ENCODE assay signal across 12 cellular contexts in the genomic region with DNA sequence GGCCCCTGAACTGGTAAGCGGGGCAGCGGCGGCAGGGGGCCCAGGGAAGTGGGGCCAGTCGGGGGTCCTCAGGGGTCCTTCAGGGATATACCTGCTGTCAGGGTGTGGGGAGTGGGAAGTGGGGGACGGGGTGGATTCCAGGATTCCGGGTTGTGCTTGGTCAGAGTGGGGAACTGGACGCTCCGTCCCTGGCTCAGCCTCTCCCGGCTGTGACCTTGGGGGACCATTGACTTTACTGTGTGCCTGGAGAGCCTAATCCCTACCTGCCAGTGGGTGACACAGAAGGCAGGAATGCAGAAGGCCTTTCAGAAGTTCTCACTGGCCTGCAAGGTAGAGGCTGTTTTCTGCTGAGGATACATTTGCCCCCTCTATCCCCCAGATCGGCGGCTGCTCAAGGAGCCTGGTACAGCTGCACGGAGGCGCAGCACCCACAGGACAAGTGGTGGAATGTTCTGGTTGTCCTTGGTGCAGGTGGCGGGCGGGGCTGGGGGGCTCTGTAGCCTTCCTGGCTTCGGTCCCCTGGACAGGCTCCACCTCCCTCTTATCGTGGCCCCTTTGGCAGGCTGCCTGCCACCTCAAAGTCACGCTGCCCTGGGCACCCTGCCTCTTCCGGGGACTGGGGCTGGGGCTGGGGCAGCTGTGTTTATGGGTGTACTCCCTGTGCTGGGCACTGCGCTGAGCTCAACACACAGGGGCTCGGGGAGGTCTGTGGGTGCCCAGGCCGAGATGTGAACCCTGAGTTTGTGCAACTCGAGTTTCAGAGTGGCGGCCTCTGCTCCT. TPM values are rescaled to one million over a fixed set of nuclear protein-coding genes. Genes with fewer than 3 reads are reported as not detected.
DNase-seq lines count a peak whose midpoint lies in the region; ATAC-seq and TF ChIP-seq lines count a peak whose summit lies in the region.
"Had no signal": no experiment of that assay in that cellular context is flagged by ENCODE, and none has a peak within 500 bp of the region (broad histone marks: within the 10 kb centered on the region; RNA-seq: fewer than 3 reads in every experiment).

No MANE protein-coding gene starts in this region.

- no peak overlapping the region for H3K4ac ChIP-seq in mesenchymal stem cell (ENCODE audit: low read depth in 1 of 2, low read length in 2 of 2)

- POLR2A ChIA-PET in CD4-positive, alpha-beta T cell (lab: Charles Lee): interaction anchor here (4.7 kb wide), 1 partner anchor 18 kb away, joined by 36 read pairs; the partner anchor contains the start of genes KCNQ1 and TRPM5
- POLR2A ChIA-PET in naive thymus-derived CD4-positive, alpha-beta T cell (lab: Charles Lee): no interaction called here

- no peak for ATAC-seq in CD4-positive, alpha-beta T cell (ENCODE audit: poor library complexity)
- ATAC-seq in naive thymus-derived CD4-positive, alpha-beta T cell: no peak
- no peak for ATAC-seq in HG02840 (IDR thresholded peaks at IDR 0.05; ENCODE audit: low FRiP score, unreplicated experiment)

- no peak overlapping the region for H2BK120ac ChIP-seq in mesenchymal stem cell (ENCODE audit: low read depth, low read length)

- CTCF ChIA-PET in CD4-positive, alpha-beta T cell (lab: Charles Lee): no interaction called here
- CTCF ChIA-PET in naive thymus-derived CD4-positive, alpha-beta T cell (lab: Charles Lee): interaction anchor here (1.0 kb wide), 1 partner anchor 64 kb away, joined by 3 read pairs; no protein-coding TSS in a partner anchor

- no peaks in the 10 kb centered on the region for H3K9me3 ChIP-seq in CD4-positive, alpha-beta T cell (ENCODE audit: control insufficient read depth, low read length)
- no peaks in the 10 kb centered on the region for H3K9me3 ChIP-seq in naive thymus-derived CD4-positive, alpha-beta T cell (ENCODE audit: control insufficient read depth in 2 of 3, low read length in 3 of 3)
- H3K9me3 ChIP-seq in mesenchymal stem cell (ENCODE audit: control insufficient read depth, low read length): no peaks in the 10 kb centered on the region
- H3K9me3 ChIP-seq: breast epithelium had no signal

- H3K23ac ChIP-seq in mesenchymal stem cell (ENCODE audit: low read length in 2 of 2): no peak overlapping the region

- no peaks in the 10 kb centered on the region for H3K27me3 Mint-ChIP-seq in CD4-positive, alpha-beta T cell
- no peaks in the 10 kb centered on the region for H3K27me3 Mint-ChIP-seq in naive thymus-derived CD4-positive, alpha-beta T cell

- no peak overlapping the region for H2BK12ac ChIP-seq in mesenchymal stem cell (ENCODE audit: low read length in 2 of 2)

- TF ChIP-seq CTCF in CD4-positive, alpha-beta T cell (IDR thresholded peaks at IDR 0.05): no peak
- no peak for TF ChIP-seq CTCF in KMS-11 (conservative IDR thresholded peaks at IDR 0.05; ENCODE audit: low read depth, low read length)

- no peak overlapping the region for H2AK5ac ChIP-seq in mesenchymal stem cell (ENCODE audit: low read length, severe bottlenecking)

- H3K4me3 ChIP-seq in KMS-11 (IDR thresholded peaks at IDR 0.05; ENCODE audit: insufficient read depth, low read depth, low read length) (no peak overlapping the region), mesenchymal stem cell (ENCODE audit: insufficient read depth in 1 of 2, low read depth in 1 of 2, low read length in 2 of 2) (no peak overlapping the region)
- H3K4me3 ChIP-seq in naive thymus-derived CD4-positive, alpha-beta T cell (ENCODE audit: low read length): no peak overlapping the region
- H3K4me3 ChIP-seq: breast epithelium had no signal

- H3K27ac Mint-ChIP-seq in CD4-positive, alpha-beta T cell: peak overlapping the region; percentile 42
- peak overlapping the region in 6 of 9 donors; percentile 25 to 67 (median 55) for H3K27ac Mint-ChIP-seq in naive thymus-derived CD4-positive, alpha-beta T cell

- H2BK5ac ChIP-seq in mesenchymal stem cell (ENCODE audit: low read depth, low read length, poor library complexity, severe bottlenecking): no peak overlapping the region

- intact Hi-C loops in CD4-positive, alpha-beta T cell (cut with DNase I, micrococcal nuclease): no loop called here
- intact Hi-C loops in naive thymus-derived CD4-positive, alpha-beta T cell (cut with micrococcal nuclease): no loop called here

- no peak overlapping the region for H3K18ac ChIP-seq in mesenchymal stem cell (ENCODE audit: low read depth in 1 of 2, low read length in 2 of 2)

- H3K36me3 Mint-ChIP-seq in CD4-positive, alpha-beta T cell (ENCODE audit: low read depth): peaks cover 4% of the 10 kb centered on the region
- H3K36me3 Mint-ChIP-seq in naive thymus-derived CD4-positive, alpha-beta T cell: no peaks in the 10 kb centered on the region

- peaks cover 64% of the 10 kb centered on the region for H3K4me1 Mint-ChIP-seq in CD4-positive, alpha-beta T cell (ENCODE audit: low read depth)
- H3K4me1 Mint-ChIP-seq in naive thymus-derived CD4-positive, alpha-beta T cell: peaks cover 22 to 93% (median 60%) of the 10 kb centered on the region in 7 donors

- H3K36me3 ChIP-seq in KMS-11 (ENCODE audit: insufficient read depth): no peaks in the 10 kb centered on the region
- H3K36me3 ChIP-seq in naive thymus-derived CD4-positive, alpha-beta T cell (ENCODE audit: control insufficient read depth in 2 of 3, insufficient read depth in 3 of 3, low read length in 3 of 3): no peaks in the 10 kb centered on the region
- H3K36me3 ChIP-seq in mesenchymal stem cell (ENCODE audit: control insufficient read depth in 1 of 2, insufficient read depth in 2 of 2, low read depth in 1 of 2, low read length in 2 of 2): no peaks in the 10 kb centered on the region
- H3K36me3 ChIP-seq: breast epithelium had no signal

- H2AFZ ChIP-seq in KMS-11 (ENCODE audit: low read depth) (peak overlapping the region; percentile 30; the same call in 1 of the 2 replicates), mesenchymal stem cell (ENCODE audit: low read depth, low read length) (no peak overlapping the region)

- no peaks in the 10 kb centered on the region for H3K9me3 Mint-ChIP-seq in CD4-positive, alpha-beta T cell
- H3K9me3 Mint-ChIP-seq in naive thymus-derived CD4-positive, alpha-beta T cell: no peaks in the 10 kb centered on the region

- H3K14ac ChIP-seq in mesenchymal stem cell (ENCODE audit: low read length in 2 of 2): no peak overlapping the region

- no peaks in the 10 kb centered on the region for H3K79me1 ChIP-seq in mesenchymal stem cell (replicated peaks; ENCODE audit: low read length, poor library complexity, severe bottlenecking)

- H2BK15ac ChIP-seq in mesenchymal stem cell (ENCODE audit: low read depth, poor library complexity, severe bottlenecking): no peak overlapping the region

- no peak overlapping the region for H4K8ac ChIP-seq in mesenchymal stem cell (ENCODE audit: low read length)

- H4K91ac ChIP-seq in mesenchymal stem cell (ENCODE audit: low read length): no peak overlapping the region

- no peak overlapping the region for H3K27ac ChIP-seq in CD4-positive, alpha-beta T cell (ENCODE audit: low read depth, low read length)
- peak overlapping the region; percentile 88 for H3K27ac ChIP-seq in KMS-11
- no peak overlapping the region for H3K27ac ChIP-seq in naive thymus-derived CD4-positive, alpha-beta T cell (ENCODE audit: low read depth, low read length)
- no peak overlapping the region for H3K27ac ChIP-seq in mesenchymal stem cell (ENCODE audit: low read length, poor library complexity, severe bottlenecking)
- H3K27ac ChIP-seq: breast epithelium had no signal

- H4K20me1 ChIP-seq in KMS-11 (ENCODE audit: insufficient read depth): no peaks in the 10 kb centered on the region

- WGBS in mesenchymal stem cell: 84% methylated on average over 24 of the region's 24 CpGs

- peaks cover 25% of the 10 kb centered on the region for H3K79me2 ChIP-seq in KMS-11 (ENCODE audit: insufficient read depth, low read depth)

- no peak for DNase-seq in CD4-positive, alpha-beta T cell
- peak; percentile 7 for DNase-seq in epidermal melanocyte (ENCODE audit: insufficient read length, low spot score)
- no peak for DNase-seq in naive thymus-derived CD4-positive, alpha-beta T cell
- no peak for DNase-seq in COLO668 (lab: John Stamatoyannopoulos, UW; ENCODE audit: unreplicated experiment)
- DNase-seq in mesenchymal stem cell: no peak
- no peak for DNase-seq in putamen (ENCODE audit: low spot score)

- peaks cover 97% of the 10 kb centered on the region for H3K4me1 ChIP-seq in KMS-11 (ENCODE audit: low read depth, poor library complexity, severe bottlenecking)
- peaks cover 17 to 56% of the 10 kb centered on the region in 2 donors for H3K4me1 ChIP-seq in naive thymus-derived CD4-positive, alpha-beta T cell (ENCODE audit: control insufficient read depth in 2 of 2, insufficient read depth in 2 of 2, low read length in 2 of 2)
- H3K4me1 ChIP-seq in mesenchymal stem cell (ENCODE audit: control insufficient read depth, insufficient read depth, low read depth, low read length): no peaks in the 10 kb centered on the region
- H3K4me1 ChIP-seq: breast epithelium had no signal

- no peaks in the 10 kb centered on the region for H3K27me3 ChIP-seq in CD4-positive, alpha-beta T cell (ENCODE audit: control insufficient read depth, insufficient read depth, low read length)
- H3K27me3 ChIP-seq in KMS-11 (ENCODE audit: insufficient read depth, low read depth) (no peaks in the 10 kb centered on the region), mesenchymal stem cell (ENCODE audit: control insufficient read depth in 1 of 2, insufficient read depth in 1 of 2, low read length in 2 of 2) (peaks cover 37 to 43% of the 10 kb centered on the region in 2 experiments)
- no peaks in the 10 kb centered on the region for H3K27me3 ChIP-seq in naive thymus-derived CD4-positive, alpha-beta T cell (ENCODE audit: control insufficient read depth in 2 of 2, insufficient read depth in 2 of 2, low read length in 2 of 2)
- H3K27me3 ChIP-seq: breast epithelium had no signal

- peak overlapping the region; percentile 30 for H3K4me3 Mint-ChIP-seq in CD4-positive, alpha-beta T cell
- peak overlapping the region in 5 of 10 donors; percentile 14 to 51 (median 46) for H3K4me3 Mint-ChIP-seq in naive thymus-derived CD4-positive, alpha-beta T cell

- H3K9ac ChIP-seq in KMS-11: peak overlapping the region; percentile 32; the same call in 1 of the 2 replicates
- H3K9ac ChIP-seq in mesenchymal stem cell (ENCODE audit: low read length): no peak overlapping the region

- H3K4me2 ChIP-seq in KMS-11 (peak overlapping the region; percentile 81), mesenchymal stem cell (ENCODE audit: low read length, poor library complexity, severe bottlenecking) (no peak overlapping the region)

RNA-seq across cellular contexts. Expression of gene KCNQ1, which starts 18.4 kb away (rescaled TPM):
- total RNA-seq in CD4-positive, alpha-beta T cell: 10 to 100 TPM; 31.3 to 33.1 TPM
- 10 to 100 TPM; 14.7 to 46.4 (median 41.4) TPM for total RNA-seq in naive thymus-derived CD4-positive, alpha-beta T cell
- polyA plus RNA-seq in naive thymus-derived CD4-positive, alpha-beta T cell: 10 to 100 TPM; 15.8 to 20.9 TPM
- polyA plus RNA-seq in mesenchymal stem cell (2013, experiment 1 of 2): 0.03 TPM
- polyA plus RNA-seq in mesenchymal stem cell (2013, experiment 2 of 2): 0.03 TPM
- total RNA-seq: MCF 10A had no signal

RNA-seq across cellular contexts. Expression of gene TRPM5, which starts 18.9 kb away (rescaled TPM):
- 1 to 10 TPM in 1 of 2 experiments, under 1 TPM in 1; 0.91 to 1.3 TPM for total RNA-seq in CD4-positive, alpha-beta T cell
- 1 to 10 TPM in 1 of 5 experiments, under 1 TPM in 4; 0.05 to 1.1 (median 0.73) TPM for total RNA-seq in naive thymus-derived CD4-positive, alpha-beta T cell
- under 1 TPM in 1 of 2 donors, not detected in 1; 0.09 TPM for polyA plus RNA-seq in naive thymus-derived CD4-positive, alpha-beta T cell
- polyA plus RNA-seq in mesenchymal stem cell (2013, experiment 1 of 2): not detected
- polyA plus RNA-seq in mesenchymal stem cell (2013, experiment 2 of 2): not detected
- total RNA-seq: breast epithelium; kidney epithelial cell; MCF 10A; T-helper 2 cell treated with Interferon-gamma antibody and Interleukin-4, amounts not matched to agents 100 ng/mL and 5 ng/mL, for 36 hours had no signal
